In the genomic region with DNA sequence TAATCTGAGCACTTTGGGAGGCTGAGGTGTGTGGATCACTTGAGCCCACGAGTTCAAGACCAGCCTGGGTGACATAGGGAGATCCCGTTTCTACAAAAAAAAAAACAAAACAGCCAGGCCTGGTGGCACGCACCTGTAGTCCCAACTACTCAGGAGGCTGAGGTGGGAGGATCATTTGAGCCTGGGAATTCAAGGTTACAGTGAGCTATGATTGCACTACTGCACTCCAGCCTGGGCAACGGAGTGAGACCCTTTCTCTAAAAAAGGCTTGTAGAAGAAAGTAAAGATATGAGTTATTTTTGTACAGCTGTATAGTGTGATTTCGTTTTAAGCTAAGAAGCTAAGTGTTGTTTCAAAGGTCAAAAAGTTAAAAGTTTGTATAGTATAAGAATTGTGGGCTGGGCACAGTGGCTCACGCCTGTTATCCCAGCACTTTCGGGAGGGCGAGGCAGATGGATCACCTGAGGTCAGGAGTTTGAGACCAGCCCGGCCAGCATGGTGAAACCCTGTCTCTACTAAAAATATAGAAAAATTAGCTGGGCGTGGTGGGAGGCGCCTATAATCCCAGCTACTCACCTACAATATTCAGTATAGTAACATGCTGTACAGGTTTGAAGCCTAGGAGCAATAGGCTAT, we compare ENCODE assay signal across 15 cellular contexts. TPM values are rescaled to one million over a fixed set of nuclear protein-coding genes. Genes with fewer than 3 reads are reported as not detected.
DNase-seq lines count a peak whose midpoint lies in the region; ATAC-seq and TF ChIP-seq lines count a peak whose summit lies in the region.
"Had no signal": no experiment of that assay in that cellular context is flagged by ENCODE, and none has a peak within 500 bp of the region (broad histone marks: within the 10 kb centered on the region; RNA-seq: fewer than 3 reads in every experiment).

No MANE protein-coding gene starts in this region.

- no peak overlapping the region for H4K91ac ChIP-seq in mesenchymal stem cell (ENCODE audit: low read length)

- H2BK15ac ChIP-seq in mesenchymal stem cell (ENCODE audit: low read depth, poor library complexity, severe bottlenecking), result no peak overlapping the region

- no peak overlapping the region for H3K14ac ChIP-seq in mesenchymal stem cell (ENCODE audit: low read length in 2 of 2)

- H3K23ac ChIP-seq in mesenchymal stem cell (ENCODE audit: low read length in 2 of 2), result no peak overlapping the region

- H3K4me1 ChIP-seq in ascending aorta (peaks cover 0 to 19% of the 10 kb centered on the region in 2 donors), mesenchymal stem cell (ENCODE audit: control insufficient read depth, insufficient read depth, low read depth, low read length) (peaks cover 11% of the 10 kb centered on the region), thoracic aorta (ENCODE audit: control insufficient read depth in 1 of 2, low read depth in 2 of 2) (peaks cover 11 to 34% of the 10 kb centered on the region in 2 donors)

- H3K79me1 ChIP-seq in mesenchymal stem cell (replicated peaks; ENCODE audit: low read length, poor library complexity, severe bottlenecking), result no peaks in the 10 kb centered on the region

- peaks cover 16% of the 10 kb centered on the region for H3K36me3 Mint-ChIP-seq in activated CD8-positive, alpha-beta T cell treated with anti-CD3 and anti-CD28 coated beads for 36 hours (ENCODE audit: low read depth)
- H3K36me3 Mint-ChIP-seq in activated CD8-positive, alpha-beta T cell treated with anti-CD3 and anti-CD28 coated beads, Interleukin-2, amount 10 ng/mL, durations not matched to agents 7 days and 5 days (ENCODE audit: low read depth), result peaks cover 4% of the 10 kb centered on the region

- H3K27ac Mint-ChIP-seq in activated CD8-positive, alpha-beta T cell treated with anti-CD3 and anti-CD28 coated beads for 36 hours, result peak overlapping the region; percentile 25
- H3K27ac Mint-ChIP-seq in activated CD8-positive, alpha-beta T cell treated with anti-CD3 and anti-CD28 coated beads, Interleukin-2, amount 10 ng/mL, durations not matched to agents 7 days and 5 days, result no peak overlapping the region

- no peak overlapping the region for H2AFZ ChIP-seq in mesenchymal stem cell (ENCODE audit: low read depth, low read length)

- peak overlapping the region; percentile 28 to 31 for H3K27ac ChIP-seq in ascending aorta
- no peak overlapping the region for H3K27ac ChIP-seq in mesenchymal stem cell (ENCODE audit: low read length, poor library complexity, severe bottlenecking)
- peak overlapping the region; percentile 48 to 64 for H3K27ac ChIP-seq in thoracic aorta

- ATAC-seq in activated CD8-positive, alpha-beta T cell treated with anti-CD3 and anti-CD28 coated beads for 36 hours, result peak; percentile 14
- no peak for ATAC-seq in activated CD8-positive, alpha-beta T cell treated with anti-CD3 and anti-CD28 coated beads, Interleukin-2, amount 10 ng/mL, durations not matched to agents 7 days and 5 days
- ATAC-seq in thoracic aorta (ENCODE audit: insufficient number of reproducible peaks, low FRiP score, low read depth) (no peak), HG02642 (IDR thresholded peaks at IDR 0.05; ENCODE audit: poor library complexity, unreplicated experiment) (no peak), HG03354 (IDR thresholded peaks at IDR 0.05; ENCODE audit: poor library complexity, severe bottlenecking, unreplicated experiment) (no peak)
- ATAC-seq: Panc1 had no signal

- H2BK5ac ChIP-seq in mesenchymal stem cell (ENCODE audit: low read depth, low read length, poor library complexity, severe bottlenecking), result no peak overlapping the region

- H3K9me3 Mint-ChIP-seq in activated CD8-positive, alpha-beta T cell treated with anti-CD3 and anti-CD28 coated beads for 36 hours, result no peaks in the 10 kb centered on the region
- no peaks in the 10 kb centered on the region for H3K9me3 Mint-ChIP-seq in activated CD8-positive, alpha-beta T cell treated with anti-CD3 and anti-CD28 coated beads, Interleukin-2, amount 10 ng/mL, durations not matched to agents 7 days and 5 days (ENCODE audit: insufficient read depth)

- no peak overlapping the region for H2AK5ac ChIP-seq in mesenchymal stem cell (ENCODE audit: low read length, severe bottlenecking)

- H2BK120ac ChIP-seq in mesenchymal stem cell (ENCODE audit: low read depth, low read length), result no peak overlapping the region

- peaks cover 39% of the 10 kb centered on the region for H3K4me1 Mint-ChIP-seq in activated CD8-positive, alpha-beta T cell treated with anti-CD3 and anti-CD28 coated beads for 36 hours (ENCODE audit: low read depth)
- peaks cover 4% of the 10 kb centered on the region for H3K4me1 Mint-ChIP-seq in activated CD8-positive, alpha-beta T cell treated with anti-CD3 and anti-CD28 coated beads, Interleukin-2, amount 10 ng/mL, durations not matched to agents 7 days and 5 days (ENCODE audit: low read depth)

- WGBS in mesenchymal stem cell, result 96% methylated on average over 8 of the region's 11 CpGs

- H3K36me3 ChIP-seq in ascending aorta (no peaks in the 10 kb centered on the region), mesenchymal stem cell (ENCODE audit: control insufficient read depth in 1 of 2, insufficient read depth in 2 of 2, low read depth in 1 of 2, low read length in 2 of 2) (peaks cover 0 to 3% of the 10 kb centered on the region in 2 experiments), thoracic aorta (no peaks in the 10 kb centered on the region)
- H3K36me3 ChIP-seq: MG63, upper lobe of right lung had no signal

- peak overlapping the region; percentile 48 for H3K9ac ChIP-seq in mesenchymal stem cell (ENCODE audit: low read length)

- no peak overlapping the region for H3K4me3 Mint-ChIP-seq in activated CD8-positive, alpha-beta T cell treated with anti-CD3 and anti-CD28 coated beads for 36 hours
- no peak overlapping the region for H3K4me3 Mint-ChIP-seq in activated CD8-positive, alpha-beta T cell treated with anti-CD3 and anti-CD28 coated beads, Interleukin-2, amount 10 ng/mL, durations not matched to agents 7 days and 5 days

- H3K9me3 ChIP-seq in ascending aorta (no peaks in the 10 kb centered on the region), mesenchymal stem cell (ENCODE audit: control insufficient read depth, low read length) (no peaks in the 10 kb centered on the region), thoracic aorta (no peaks in the 10 kb centered on the region)
- H3K9me3 ChIP-seq: body of pancreas, MG63, upper lobe of right lung had no signal

- H3K18ac ChIP-seq in mesenchymal stem cell (ENCODE audit: low read depth in 1 of 2, low read length in 2 of 2), result no peak overlapping the region

- no peaks in the 10 kb centered on the region for H3K27me3 ChIP-seq in ascending aorta
- H3K27me3 ChIP-seq in mesenchymal stem cell (ENCODE audit: control insufficient read depth in 1 of 2, insufficient read depth in 1 of 2, low read length in 2 of 2), result no peaks in the 10 kb centered on the region
- no peaks in the 10 kb centered on the region for H3K27me3 ChIP-seq in thoracic aorta (replicated peaks; ENCODE audit: insufficient read depth)
- H3K27me3 ChIP-seq: body of pancreas, MG63, upper lobe of right lung had no signal

- DNase-seq in activated CD8-positive, alpha-beta T cell treated with anti-CD3 and anti-CD28 coated beads for 36 hours, result no peak
- DNase-seq in activated CD8-positive, alpha-beta T cell treated with anti-CD3 and anti-CD28 coated beads, Interleukin-2, amount 10 ng/mL, durations not matched to agents 7 days and 5 days, result no peak
- no peak for DNase-seq in ascending aorta (ENCODE audit: low spot score in 2 of 2)
- DNase-seq in mesenchymal stem cell, result no peak
- DNase-seq in thoracic aorta (ENCODE audit: low spot score), result no peak
- no peak for DNase-seq in T-helper 1 cell
- DNase-seq: DMS 273 treated with DMSO at 0.1 percent for 48 hours, midbrain, upper lobe of right lung had no signal

- H3K4me2 ChIP-seq in mesenchymal stem cell (ENCODE audit: low read length, poor library complexity, severe bottlenecking), result no peak overlapping the region

- POLR2A ChIA-PET in activated CD8-positive, alpha-beta T cell treated with anti-CD3 and anti-CD28 coated beads for 36 hours (lab: Charles Lee), result interaction anchor here (1.0 to 1.6 kb wide), 2 partner anchors 12 to 18 kb away, joined by 3 to 8 read pairs; no protein-coding TSS in a partner anchor
- POLR2A ChIA-PET in activated CD8-positive, alpha-beta T cell treated with anti-CD3 and anti-CD28 coated beads, Interleukin-2, amount 10 ng/mL, durations not matched to agents 7 days and 5 days (lab: Charles Lee), result no interaction called here

- intact Hi-C loops in activated CD8-positive, alpha-beta T cell treated with anti-CD3 and anti-CD28 coated beads for 36 hours (cut with micrococcal nuclease), result no loop called here
- intact Hi-C loops in ascending aorta (cut with DNase I), result loop anchor here (1.0 kb wide), 1 partner anchor 19 kb away; no protein-coding TSS in a partner anchor

- H3K27me3 Mint-ChIP-seq in activated CD8-positive, alpha-beta T cell treated with anti-CD3 and anti-CD28 coated beads for 36 hours, result no peaks in the 10 kb centered on the region
- no peaks in the 10 kb centered on the region for H3K27me3 Mint-ChIP-seq in activated CD8-positive, alpha-beta T cell treated with anti-CD3 and anti-CD28 coated beads, Interleukin-2, amount 10 ng/mL, durations not matched to agents 7 days and 5 days (ENCODE audit: low read depth)

- H4K8ac ChIP-seq in mesenchymal stem cell (ENCODE audit: low read length), result no peak overlapping the region

- H3K4ac ChIP-seq in mesenchymal stem cell (ENCODE audit: low read depth in 1 of 2, low read length in 2 of 2), result no peak overlapping the region

- TF ChIP-seq CTCF in activated CD8-positive, alpha-beta T cell treated with anti-CD3 and anti-CD28 coated beads for 36 hours (IDR thresholded peaks at IDR 0.05), result no peak
- no peak for TF ChIP-seq CTCF in ascending aorta (IDR thresholded peaks at IDR 0.05)
- no peak for TF ChIP-seq CTCF in thoracic aorta (IDR thresholded peaks at IDR 0.05)

- H2BK12ac ChIP-seq in mesenchymal stem cell (ENCODE audit: low read length in 2 of 2), result no peak overlapping the region

- CTCF ChIA-PET in activated CD8-positive, alpha-beta T cell treated with anti-CD3 and anti-CD28 coated beads for 36 hours (lab: Charles Lee), result interaction anchor here (1.0 to 1.2 kb wide), 4 partner anchors 15 to 22 kb away, joined by 3 to 4 read pairs (median 3); no protein-coding TSS in a partner anchor
- CTCF ChIA-PET in activated CD8-positive, alpha-beta T cell treated with anti-CD3 and anti-CD28 coated beads, Interleukin-2, amount 10 ng/mL, durations not matched to agents 7 days and 5 days (lab: Charles Lee), result interaction anchor here (0.8 to 1.5 kb wide), 3 partner anchors 22 to 98 kb away, joined by 3 to 4 read pairs (median 4); no protein-coding TSS in a partner anchor

- H3K4me3 ChIP-seq in ascending aorta (no peak overlapping the region), mesenchymal stem cell (ENCODE audit: insufficient read depth in 1 of 2, low read depth in 1 of 2, low read length in 2 of 2) (no peak overlapping the region), thoracic aorta (no peak overlapping the region)
- H3K4me3 ChIP-seq: body of pancreas, MG63, upper lobe of right lung had no signal

RNA-seq across cellular contexts. Expression of a gene that starts 18.8 kb away (rescaled TPM):
- 10 to 100 TPM; 46.7 to 47.4 TPM for total RNA-seq in activated CD8-positive, alpha-beta T cell treated with anti-CD3 and anti-CD28 coated beads for 36 hours
- 10 to 100 TPM; 28.2 to 28.3 TPM for total RNA-seq in activated CD8-positive, alpha-beta T cell treated with anti-CD3 and anti-CD28 coated beads, Interleukin-2, amount 10 ng/mL, durations not matched to agents 7 days and 5 days
- total RNA-seq in ascending aorta (7.2 TPM), thoracic aorta (10 to 100 TPM; 21.3 to 32.5 TPM)
- 69.2 TPM for polyA plus RNA-seq in mesenchymal stem cell (2013, experiment 1 of 2)
- polyA plus RNA-seq in mesenchymal stem cell (2013, experiment 2 of 2), result 69.5 TPM

RNA-seq across cellular contexts. Expression of a gene that starts 40.4 kb away (rescaled TPM):
- not detected for total RNA-seq in activated CD8-positive, alpha-beta T cell treated with anti-CD3 and anti-CD28 coated beads for 36 hours
- not detected for total RNA-seq in activated CD8-positive, alpha-beta T cell treated with anti-CD3 and anti-CD28 coated beads, Interleukin-2, amount 10 ng/mL, durations not matched to agents 7 days and 5 days
- total RNA-seq in ascending aorta (not detected), thoracic aorta (1 to 10 TPM in 1 of 2 donors, not detected in 1; 1.1 TPM)
- not detected for polyA plus RNA-seq in mesenchymal stem cell (2013, experiment 1 of 2)
- not detected for polyA plus RNA-seq in mesenchymal stem cell (2013, experiment 2 of 2)
- total RNA-seq: A673, upper lobe of right lung had no signal
